In genomic region chr14:61080591-61081010, GRCh38 we compare ENCODE assay signal across 9 cellular contexts.
DNase-seq lines count a peak whose midpoint lies in the region; ATAC-seq, FAIRE-seq and TF ChIP-seq lines count a peak whose summit lies in the region.
"Had no signal": no experiment of that assay in that cellular context is flagged by ENCODE, and none has a peak within 500 bp of the region (broad histone marks: within the 10 kb centered on the region; RNA-seq: fewer than 3 reads in every experiment).

No MANE protein-coding gene starts in this region.

- whole genome bisulfite sequencing in thyroid gland, 2 donors = 68 to 75% methylated on average over 11 of the region's 11 CpGs

- intact Hi-C loops in thyroid gland (cut with DNase I) = no loop called here

- H3K9me3 ChIP-seq in SK-N-MC (ENCODE audit: low read depth, low read length) (no peaks in the 10 kb centered on the region), thyroid gland (no peaks in the 10 kb centered on the region), WERI-Rb-1 (ENCODE audit: severe bottlenecking) (no peaks in the 10 kb centered on the region)

- H3K27ac ChIP-seq in SK-N-MC (peak overlapping the region; percentile 87), thyroid gland (no peak overlapping the region), WERI-Rb-1 (no peak overlapping the region)

- peaks cover 0 to 5% of the 10 kb centered on the region in 2 donors for H3K4me1 ChIP-seq in thyroid gland

- no peak for TF ChIP-seq CTCF in thyroid gland (IDR thresholded peaks at IDR 0.05)
- no peak for TF ChIP-seq CTCF in WERI-Rb-1 (IDR thresholded peaks at IDR 0.05; ENCODE audit: low read depth, low read length)

- H3K9ac ChIP-seq in SK-N-MC (ENCODE audit: insufficient read length) = no peak overlapping the region

- H3K4me3 ChIP-seq in SK-N-MC = peak overlapping the region; percentile 54
- H3K4me3 ChIP-seq in skeletal muscle cell (ENCODE audit: low read depth, low read length) = no peak overlapping the region
- no peak overlapping the region for H3K4me3 ChIP-seq in thyroid gland (replicated peaks in 1 of 3)
- H3K4me3 ChIP-seq in WERI-Rb-1 (ENCODE audit: low read depth, low read length) = no peak overlapping the region

- H3K36me3 ChIP-seq in SK-N-MC (ENCODE audit: insufficient read depth, low read length) = no peaks in the 10 kb centered on the region
- no peaks in the 10 kb centered on the region for H3K36me3 ChIP-seq in thyroid gland
- H3K36me3 ChIP-seq in WERI-Rb-1 = no peaks in the 10 kb centered on the region

- TF ChIP-seq POLR2A in H54 (IDR thresholded peaks at IDR 0.05; ENCODE audit: low read depth, low read length) (no peak), thyroid gland (IDR thresholded peaks at IDR 0.05) (no peak)

- ATAC-seq in GM18909 (IDR thresholded peaks at IDR 0.05; ENCODE audit: poor library complexity, unreplicated experiment) (peak; percentile 86), HG02884 (IDR thresholded peaks at IDR 0.05; ENCODE audit: unreplicated experiment) (peak; percentile 94)

- H3K27me3 ChIP-seq in thyroid gland = no peaks in the 10 kb centered on the region
- no peaks in the 10 kb centered on the region for H3K27me3 ChIP-seq in WERI-Rb-1 (ENCODE audit: insufficient read depth, low read depth, severe bottlenecking)

- FAIRE-seq in H54 (lab: Jason Lieb, UNC) = no peak

- peak; percentile 80 for DNase-seq in SK-N-MC (ENCODE audit: low read depth, low spot score)
- DNase-seq in skeletal muscle cell (ENCODE audit: low read depth) = peak; percentile 97
- DNase-seq in H54 (ENCODE audit: insufficient read length, low spot score) = no peak
- DNase-seq in thyroid gland = no peak
- DNase-seq in WERI-Rb-1 = no peak
- DNase-seq in activated effector memory CD4-positive, alpha-beta T cell treated with Interleukin-2 at 50 U/mL for 16 hours = no peak
- DNase-seq: NCI-H1105 treated with DMSO at 0.1 percent for 48 hours had no signal

Comparison
In these comparisons a context has a peak if more than half of its experiments do, and no peak if none do; other contexts are left out.
1. DNase-seq: peak in SK-N-MC (single experiment) and skeletal muscle cell (single experiment); none in H54 (single experiment), thyroid gland (0 of 2), WERI-Rb-1 (single experiment) and activated effector memory CD4-positive, alpha-beta T cell treated with Interleukin-2 at 50 U/mL for 16 hours (single experiment).